In genomic region chr3:66494964-66495581, GRCh38 we compare ENCODE assay signal across 1 cellular context.
TF ChIP-seq lines count a peak whose summit lies in the region.

No MANE protein-coding gene starts in this region.

TF ChIP-seq in GM12878, 131 proteins besides CTCF, POLR2A, EP300 and RAD21 (continued from another document):
- TF ChIP-seq REST (IDR thresholded peaks at IDR 0.05; ENCODE audit: low read depth, low read length), result no peak
